19 cellular contexts compared by ENCODE assay signal in the genomic region with DNA sequence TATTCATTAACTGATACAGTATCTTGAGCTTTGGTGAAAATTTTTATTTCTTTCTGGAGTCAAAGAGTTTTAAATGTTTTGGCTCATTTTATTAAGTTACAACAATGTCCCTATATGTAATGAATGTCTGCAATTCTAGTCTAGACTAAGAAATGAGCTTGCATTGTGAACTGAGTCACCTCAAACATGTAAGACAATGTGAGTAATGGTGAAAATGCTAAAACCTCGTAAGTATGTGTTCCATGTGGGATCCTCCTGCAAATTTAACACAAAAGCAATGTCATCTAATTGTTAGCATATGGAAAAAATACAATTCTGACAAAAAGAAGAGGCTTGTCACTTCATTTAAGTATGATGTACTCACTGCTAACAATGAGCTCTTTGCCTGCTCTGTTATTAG.
A peak's percentile ranks its signal among the peaks of the same experiment; 100 is the strongest.
DNase-seq lines count a peak whose midpoint lies in the region; TF ChIP-seq lines count a peak whose summit lies in the region.
"Had no signal": no experiment of that assay in that cellular context is flagged by ENCODE, and none has a peak within 500 bp of the region (broad histone marks: within the 10 kb centered on the region; RNA-seq: fewer than 3 reads in every experiment).

No MANE protein-coding gene starts in this region.

- no peak overlapping the region for H4K8ac ChIP-seq in trophoblast cell (ENCODE audit: low read depth, low read length)

- H3K18ac ChIP-seq in trophoblast cell (ENCODE audit: low read length): no peak overlapping the region

- no peak overlapping the region for H4K12ac ChIP-seq in trophoblast cell (ENCODE audit: low read depth, low read length)

- no peak overlapping the region for H4K91ac ChIP-seq in trophoblast cell (ENCODE audit: low read depth, low read length)

- H3K4me1 ChIP-seq in trophoblast cell (ENCODE audit: control insufficient read depth in 1 of 2, insufficient read depth in 2 of 2, low read length in 2 of 2): no peaks in the 10 kb centered on the region
- H3K4me1 ChIP-seq in left ventricle myocardium inferior: no peaks in the 10 kb centered on the region
- H3K4me1 ChIP-seq: A549, BE2C had no signal

- no peaks in the 10 kb centered on the region for H3K36me3 ChIP-seq in trophoblast cell (ENCODE audit: control insufficient read depth in 1 of 2, insufficient read depth in 2 of 2, low read length in 2 of 2)
- no peaks in the 10 kb centered on the region for H3K36me3 ChIP-seq in left ventricle myocardium inferior
- H3K36me3 ChIP-seq: BE2C had no signal

- no peak overlapping the region for H2BK12ac ChIP-seq in trophoblast cell (ENCODE audit: low read length)

- H3K4ac ChIP-seq in trophoblast cell (ENCODE audit: low read depth, low read length): no peak overlapping the region

- no peak overlapping the region for H2AFZ ChIP-seq in trophoblast cell (ENCODE audit: insufficient read depth, low read length, poor library complexity)

- TF ChIP-seq CTCF in left ventricle myocardium inferior (IDR thresholded peaks at IDR 0.05; ENCODE audit: borderline replicate concordance): no peak

- no peaks in the 10 kb centered on the region for H3K79me2 ChIP-seq in trophoblast cell (ENCODE audit: control insufficient read depth, insufficient read depth, low read length, poor library complexity)

- peak; percentile 44 for DNase-seq in EL
- peak; percentile 39 for DNase-seq in amniotic stem cell (lab: John Stamatoyannopoulos, UW)
- peak; percentile 2 for DNase-seq in fibroblast of gingiva (ENCODE audit: low read depth)
- DNase-seq in trophoblast cell: peak; percentile 35 to 88
- DNase-seq in anterior cingulate cortex (lab: John Stamatoyannopoulos, UW): no peak
- no peak for DNase-seq in NCI-H748 (lab: John Stamatoyannopoulos, UW; ENCODE audit: unreplicated experiment)
- no peak for DNase-seq in NCI-H146 treated with DMSO at 0.1 percent for 48 hours (lab: John Stamatoyannopoulos, UW; ENCODE audit: unreplicated experiment)
- no peak for DNase-seq in left ventricle myocardium inferior
- DNase-seq: BE2C; CD8-positive, alpha-beta T cell; DMS 273 treated with DMSO at 0.1 percent for 48 hours; H7; IMR-90; Kasumi-1; NCI-H1105 treated with DMSO at 0.1 percent for 48 hours; NCI-H187 treated with DMSO at 0.1 percent for 48 hours; NCI-H82; Right ventricle myocardium superior had no signal

- no peak overlapping the region for H2BK5ac ChIP-seq in trophoblast cell (ENCODE audit: low read depth, low read length, poor library complexity)

- H2AK5ac ChIP-seq in trophoblast cell (ENCODE audit: low read length): no peak overlapping the region

- H3K27me3 ChIP-seq in trophoblast cell (ENCODE audit: insufficient read depth, low read length) (no peaks in the 10 kb centered on the region), left ventricle myocardium inferior (ENCODE audit: low read depth) (no peaks in the 10 kb centered on the region)
- H3K27me3 ChIP-seq: BE2C had no signal

- intact Hi-C loops in left ventricle myocardium inferior (cut with micrococcal nuclease): loop anchor here (10.0 kb wide), 1 partner anchor 390 kb away; no protein-coding TSS in a partner anchor

- no peak overlapping the region for H3K23ac ChIP-seq in trophoblast cell (ENCODE audit: low read length)

- WGBS in trophoblast cell (ENCODE audit: extremely low coverage, insufficient coverage, insufficient read length): no CpG with 5 or more reads among the region's 1 CpG

- H3K9ac ChIP-seq in trophoblast cell (ENCODE audit: low read length): no peak overlapping the region

- no peak overlapping the region for H3K27ac ChIP-seq in trophoblast cell (ENCODE audit: low read depth, low read length)
- H3K27ac ChIP-seq in left ventricle myocardium inferior (replicated peaks): no peak overlapping the region
- H3K27ac ChIP-seq: A549 had no signal

- H3K79me1 ChIP-seq in trophoblast cell (ENCODE audit: low read length): no peaks in the 10 kb centered on the region

- no peaks in the 10 kb centered on the region for H3K9me3 ChIP-seq in trophoblast cell (ENCODE audit: insufficient read depth, low read depth, low read length)
- H3K9me3 ChIP-seq in left ventricle myocardium inferior (replicated peaks): no peaks in the 10 kb centered on the region
- H3K9me3 ChIP-seq: A549, BE2C had no signal

- H2BK120ac ChIP-seq in trophoblast cell (ENCODE audit: insufficient read depth, low read length, poor library complexity): no peak overlapping the region

- no peak overlapping the region for H3K4me2 ChIP-seq in trophoblast cell (ENCODE audit: low read length)
- H3K4me2 ChIP-seq: A549 had no signal

- no peak overlapping the region for H3K14ac ChIP-seq in trophoblast cell (ENCODE audit: low read length)

- H3K4me3 ChIP-seq in trophoblast cell (ENCODE audit: low read depth, low read length): no peak overlapping the region
- H3K4me3 ChIP-seq in left ventricle myocardium inferior: no peak overlapping the region
- H3K4me3 ChIP-seq: A549 had no signal

Comparison
In these comparisons a context has a peak if more than half of its experiments do, and no peak if none do; other contexts are left out.
1. DNase-seq: peak in EL (single experiment), amniotic stem cell (single experiment), fibroblast of gingiva (single experiment) and trophoblast cell (2 of 2); none in anterior cingulate cortex (0 of 58), NCI-H748 (single experiment), NCI-H146 treated with DMSO at 0.1 percent for 48 hours (single experiment) and left ventricle myocardium inferior (single experiment).